In genomic region chr17:67818110-67819002, GRCh38 we compare ENCODE assay signal across 1 cellular context.
TF ChIP-seq lines count a peak whose summit lies in the region.

No MANE protein-coding gene starts in this region.

TF ChIP-seq in K562, 482 proteins besides CTCF, POLR2A, EP300 and RAD21 (continued from another document):
- peak; percentile 76 for TF ChIP-seq PKNOX1 (IDR thresholded peaks at IDR 0.05)
- no peak for TF ChIP-seq POLR2G (IDR thresholded peaks at IDR 0.05; ENCODE audit: low read depth, low read length)
